ENCODE assay signal across 8 cellular contexts in genomic region chr1:46062651-46063319, GRCh38.
DNase-seq lines count a peak whose midpoint lies in the region; ATAC-seq and TF ChIP-seq lines count a peak whose summit lies in the region.

No MANE protein-coding gene starts in this region.

- H3K4me3 ChIP-seq in GM12865 (ENCODE audit: low read depth, low read length) (no peak overlapping the region), skeletal muscle satellite cell (ENCODE audit: low read length) (no peak overlapping the region), tibial nerve (peak overlapping the region in 1 of 4 donors; percentile 1)

- DNase-seq in GM12865 (ENCODE audit: low read depth) (peak; percentile 56), tibial nerve (ENCODE audit: low spot score in 2 of 2) (no peak), T-helper 9 cell (no peak), SKM-1 (lab: John Stamatoyannopoulos, UW; ENCODE audit: unreplicated experiment) (no peak), NCI-H345 treated with DMSO at 0.1 percent for 48 hours (lab: John Stamatoyannopoulos, UW; ENCODE audit: unreplicated experiment) (no peak)

- H3K27ac Mint-ChIP-seq in activated T-helper 17 cell treated with anti-CD3 and anti-CD28 coated beads, Interleukin-2, amount 50 U/mL, for 72 hours = no peak overlapping the region

- no peaks in the 10 kb centered on the region for H3K36me3 Mint-ChIP-seq in activated T-helper 17 cell treated with anti-CD3 and anti-CD28 coated beads, Interleukin-2, amount 50 U/mL, for 72 hours (ENCODE audit: low read depth)

- WGBS in tibial nerve, 2 donors = 82 to 91% methylated on average over 4 of the region's 4 CpGs

- H3K4me1 ChIP-seq in skeletal muscle satellite cell (ENCODE audit: control insufficient read depth, insufficient read depth, low read length) (no peaks in the 10 kb centered on the region), tibial nerve (no peaks in the 10 kb centered on the region)

- peak overlapping the region; percentile 31 for H3K4me2 ChIP-seq in skeletal muscle satellite cell (ENCODE audit: low read length)

- peaks cover 4% of the 10 kb centered on the region for H3K4me1 Mint-ChIP-seq in activated T-helper 17 cell treated with anti-CD3 and anti-CD28 coated beads, Interleukin-2, amount 50 U/mL, for 72 hours

- no peaks in the 10 kb centered on the region for H3K9me3 ChIP-seq in skeletal muscle satellite cell (replicated peaks; ENCODE audit: low read length)
- H3K9me3 ChIP-seq in tibial nerve = no peaks in the 10 kb centered on the region

- no peaks in the 10 kb centered on the region for H3K36me3 ChIP-seq in skeletal muscle satellite cell (ENCODE audit: insufficient read depth, low read length)
- peaks cover 0 to 6% (median 0%) of the 10 kb centered on the region in 3 donors for H3K36me3 ChIP-seq in tibial nerve

- TF ChIP-seq CTCF in GM12865 (IDR thresholded peaks at IDR 0.05; ENCODE audit: insufficient read depth, low read depth, low read length, missing control alignments) (no peak), tibial nerve (IDR thresholded peaks at IDR 0.05) (no peak)

- no peak overlapping the region for H3K27ac ChIP-seq in tibial nerve

- ATAC-seq in HG03097 (IDR thresholded peaks at IDR 0.05; ENCODE audit: low FRiP score, unreplicated experiment) = peak; percentile 45
- peak; percentile 45 for ATAC-seq in activated T-helper 17 cell treated with anti-CD3 and anti-CD28 coated beads, Interleukin-2, amount 50 U/mL, for 72 hours (replicated peaks)

- no peak overlapping the region for H3K9ac ChIP-seq in skeletal muscle satellite cell (ENCODE audit: low read depth, low read length)

- TF ChIP-seq POLR2A in tibial nerve (IDR thresholded peaks at IDR 0.05) = no peak

- H3K4me3 Mint-ChIP-seq in activated T-helper 17 cell treated with anti-CD3 and anti-CD28 coated beads, Interleukin-2, amount 50 U/mL, for 72 hours = no peak overlapping the region

- no peak for TF ChIP-seq EP300 in tibial nerve (IDR thresholded peaks at IDR 0.05)

- no peaks in the 10 kb centered on the region for H3K27me3 ChIP-seq in skeletal muscle satellite cell (ENCODE audit: control insufficient read depth, insufficient read depth, low read length)
- H3K27me3 ChIP-seq in tibial nerve = no peaks in the 10 kb centered on the region

- no peaks in the 10 kb centered on the region for H3K27me3 Mint-ChIP-seq in activated T-helper 17 cell treated with anti-CD3 and anti-CD28 coated beads, Interleukin-2, amount 50 U/mL, for 72 hours

- H3K9me3 Mint-ChIP-seq in activated T-helper 17 cell treated with anti-CD3 and anti-CD28 coated beads, Interleukin-2, amount 50 U/mL, for 72 hours = no peaks in the 10 kb centered on the region
